ENCODE assay signal across 8 cellular contexts in the genomic region with DNA sequence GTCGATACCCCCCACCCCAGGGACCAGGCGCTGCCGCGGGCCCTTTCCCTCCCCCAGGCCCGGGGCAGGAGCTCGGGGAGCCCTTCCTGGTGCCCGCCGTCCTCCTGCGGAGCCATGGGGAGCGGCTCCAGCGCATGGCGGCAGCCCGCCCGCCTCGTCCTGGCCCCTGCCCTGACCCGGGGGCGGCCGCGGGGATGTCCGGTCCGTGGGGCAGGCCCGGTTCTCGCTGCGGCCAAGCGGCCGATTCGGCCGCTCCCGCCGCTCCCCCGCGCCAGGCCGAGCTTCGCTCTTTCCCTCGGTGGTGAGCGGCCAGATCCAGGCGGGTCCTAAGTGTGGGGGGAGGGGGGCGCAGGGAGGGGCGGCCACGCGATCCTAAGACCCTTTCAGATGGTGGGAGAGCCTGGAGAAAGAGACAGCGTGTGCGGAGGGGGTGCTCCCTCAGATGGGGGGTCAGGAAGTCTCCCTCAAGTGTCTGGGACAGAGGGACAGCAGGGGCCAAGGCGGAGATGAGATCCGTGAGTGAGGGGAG. TPM values are rescaled to one million over a fixed set of nuclear protein-coding genes. Genes with fewer than 3 reads are reported as not detected.
DNase-seq lines count a peak whose midpoint lies in the region; ATAC-seq and TF ChIP-seq lines count a peak whose summit lies in the region.

No MANE protein-coding gene starts in this region.

- no peak for TF ChIP-seq CTCF in MCF 10A (IDR thresholded peaks at IDR 0.05; ENCODE audit: unreplicated experiment)
- TF ChIP-seq CTCF in liver (IDR thresholded peaks at IDR 0.05; ENCODE audit: low read depth, low read length, missing input control), result no peak
- TF ChIP-seq CTCF in tibial nerve (IDR thresholded peaks at IDR 0.05), result no peak

- peaks cover 21% of the 10 kb centered on the region for H3K36me3 Mint-ChIP-seq in MCF 10A (ENCODE audit: insufficient read depth, unreplicated experiment)

- peak overlapping the region; percentile 26 to 62 for H3K9ac ChIP-seq in liver (ENCODE audit: low read depth in 1 of 2, low read length in 2 of 2)

- under 1% methylated on average over 45 of the region's 45 CpGs for WGBS in liver
- 0 to 1% methylated on average over 11 to 28 of the region's 45 CpGs for WGBS in tibial nerve, 2 donors

- TF ChIP-seq RAD21 in liver (IDR thresholded peaks at IDR 0.05), result no peak

- no peak for DNase-seq in Right ventricle myocardium inferior (ENCODE audit: missing footprints)
- DNase-seq in cardiac septum (ENCODE audit: low spot score), result no peak
- no peak for DNase-seq in MCF 10A (ENCODE audit: unreplicated experiment)
- no peak for DNase-seq in tibial nerve (ENCODE audit: low spot score in 2 of 2)
- no peak for DNase-seq in HPDE6-E6E7 (ENCODE audit: extremely low spot score)
- DNase-seq in activated gamma-delta T cell treated with Interleukin-2 at 50 U/mL for 16 hours, result no peak
- DNase-seq in central memory CD4-positive, alpha-beta T cell, result no peak

- peaks cover 5% of the 10 kb centered on the region for H3K4me1 Mint-ChIP-seq in MCF 10A (ENCODE audit: insufficient read depth, unreplicated experiment)

- H3K36me3 ChIP-seq in liver (ENCODE audit: control insufficient read depth in 4 of 4, insufficient read depth in 3 of 4, low read depth in 1 of 4, low read length in 3 of 4), result peaks cover 0 to 4% (median 0%) of the 10 kb centered on the region in 4 donors
- H3K36me3 ChIP-seq in tibial nerve, result peaks cover 0 to 13% (median 0%) of the 10 kb centered on the region in 3 donors

- TF ChIP-seq EP300 in tibial nerve (IDR thresholded peaks at IDR 0.05), result no peak

- POLR2A ChIA-PET in MCF 10A (lab: Yijun Ruan, JAX), result interaction anchor here (0.7 to 3.8 kb wide), 5 partner anchors 12 to 966 kb away, joined by 3 to 30 read pairs (median 6); a partner anchor contains a TSS

- CTCF ChIA-PET in MCF 10A (lab: Yijun Ruan, JAX), result interaction anchor here (0.6 to 2.2 kb wide), 3 partner anchors 20 to 337 kb away, joined by 3 to 8 read pairs (median 3); no protein-coding TSS in a partner anchor

- H3K9me3 ChIP-seq in liver (ENCODE audit: control insufficient read depth in 4 of 4, low read length in 3 of 4), result no peaks in the 10 kb centered on the region
- H3K9me3 ChIP-seq in tibial nerve, result no peaks in the 10 kb centered on the region

- no peaks in the 10 kb centered on the region for H3K27me3 Mint-ChIP-seq in MCF 10A (ENCODE audit: insufficient read depth, unreplicated experiment)

- H3K27ac ChIP-seq in liver (ENCODE audit: low read depth in 1 of 2, low read length in 2 of 2), result peak overlapping the region; percentile 62 to 74
- peak overlapping the region in 3 of 4 donors; percentile 69 to 86 (median 81) for H3K27ac ChIP-seq in tibial nerve

- no peaks in the 10 kb centered on the region for H3K9me3 Mint-ChIP-seq in MCF 10A (ENCODE audit: unreplicated experiment)

- BruUV-seq in MCF 10A (replicated peaks; lab: Mats Ljungman, UMichigan), result no TSS peak

- peak overlapping the region; percentile 86 for H3K4me3 Mint-ChIP-seq in MCF 10A (ENCODE audit: unreplicated experiment)

- H3K27me3 ChIP-seq in liver (ENCODE audit: control insufficient read depth in 4 of 4, insufficient read depth in 4 of 4, low read length in 3 of 4), result no peaks in the 10 kb centered on the region
- H3K27me3 ChIP-seq in tibial nerve, result no peaks in the 10 kb centered on the region

- H3K4me3 ChIP-seq in liver (ENCODE audit: low read depth in 1 of 3, low read length in 3 of 3) (peak overlapping the region; percentile 85 to 95 (median 90)), tibial nerve (peak overlapping the region; percentile 60 to 89 (median 70))

- no peak overlapping the region for H3K27ac Mint-ChIP-seq in MCF 10A (ENCODE audit: low read depth, unreplicated experiment)

- H3K4me1 ChIP-seq in liver (ENCODE audit: control insufficient read depth in 4 of 4, insufficient read depth in 4 of 4, low read length in 3 of 4) (peaks cover 3 to 20% (median 10%) of the 10 kb centered on the region in 4 donors), tibial nerve (peaks cover 0 to 37% (median 13%) of the 10 kb centered on the region in 4 donors)

- peak; percentile 49 for ATAC-seq in Right ventricle myocardium inferior

- intact Hi-C loops in Right ventricle myocardium inferior (cut with DNase I), result no loop called here
- intact Hi-C loops in cardiac septum (cut with DNase I), result no loop called here
- intact Hi-C loops in MCF 10A (cut with micrococcal nuclease), result no loop called here

- TF ChIP-seq POLR2A in tibial nerve (IDR thresholded peaks at IDR 0.05), result no peak

TF ChIP-seq in liver, 16 proteins besides CTCF, POLR2A, EP300 and RAD21:
- TF ChIP-seq FOXA2 (IDR thresholded peaks at IDR 0.05) (no peak), YY1 (IDR thresholded peaks at IDR 0.05) (no peak), NR2F2 (IDR thresholded peaks at IDR 0.05) (no peak), EGR1 (IDR thresholded peaks at IDR 0.05; ENCODE audit: low read depth in 2 of 2) (no peak), FOXA1 (IDR thresholded peaks at IDR 0.05) (no peak), GABPA (IDR thresholded peaks at IDR 0.05 in 1 of 2, conservative IDR thresholded peaks at IDR 0.05 in 1 of 2) (no peak), JUND (IDR thresholded peaks at IDR 0.05) (no peak), RXRA (IDR thresholded peaks at IDR 0.05) (no peak), HNF4A (conservative IDR thresholded peaks at IDR 0.05) (no peak), HNF4G (IDR thresholded peaks at IDR 0.05) (no peak), TAF1 (conservative IDR thresholded peaks at IDR 0.05) (no peak), SP1 (IDR thresholded peaks at IDR 0.05) (no peak)
- TF ChIP-seq, protein P1, sequence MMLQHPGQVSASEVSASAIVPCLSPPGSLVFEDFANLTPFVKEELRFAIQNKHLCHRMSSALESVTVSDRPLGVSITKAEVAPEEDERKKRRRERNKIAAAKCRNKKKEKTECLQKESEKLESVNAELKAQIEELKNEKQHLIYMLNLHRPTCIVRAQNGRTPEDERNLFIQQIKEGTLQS (IDR thresholded peaks at IDR 0.05), result no peak
- TF ChIP-seq, protein P2, sequence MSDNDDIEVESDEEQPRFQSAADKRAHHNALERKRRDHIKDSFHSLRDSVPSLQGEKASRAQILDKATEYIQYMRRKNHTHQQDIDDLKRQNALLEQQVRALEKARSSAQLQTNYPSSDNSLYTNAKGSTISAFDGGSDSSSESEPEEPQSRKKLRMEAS (IDR thresholded peaks at IDR 0.05), result no peak
- TF ChIP-seq, protein P3, sequence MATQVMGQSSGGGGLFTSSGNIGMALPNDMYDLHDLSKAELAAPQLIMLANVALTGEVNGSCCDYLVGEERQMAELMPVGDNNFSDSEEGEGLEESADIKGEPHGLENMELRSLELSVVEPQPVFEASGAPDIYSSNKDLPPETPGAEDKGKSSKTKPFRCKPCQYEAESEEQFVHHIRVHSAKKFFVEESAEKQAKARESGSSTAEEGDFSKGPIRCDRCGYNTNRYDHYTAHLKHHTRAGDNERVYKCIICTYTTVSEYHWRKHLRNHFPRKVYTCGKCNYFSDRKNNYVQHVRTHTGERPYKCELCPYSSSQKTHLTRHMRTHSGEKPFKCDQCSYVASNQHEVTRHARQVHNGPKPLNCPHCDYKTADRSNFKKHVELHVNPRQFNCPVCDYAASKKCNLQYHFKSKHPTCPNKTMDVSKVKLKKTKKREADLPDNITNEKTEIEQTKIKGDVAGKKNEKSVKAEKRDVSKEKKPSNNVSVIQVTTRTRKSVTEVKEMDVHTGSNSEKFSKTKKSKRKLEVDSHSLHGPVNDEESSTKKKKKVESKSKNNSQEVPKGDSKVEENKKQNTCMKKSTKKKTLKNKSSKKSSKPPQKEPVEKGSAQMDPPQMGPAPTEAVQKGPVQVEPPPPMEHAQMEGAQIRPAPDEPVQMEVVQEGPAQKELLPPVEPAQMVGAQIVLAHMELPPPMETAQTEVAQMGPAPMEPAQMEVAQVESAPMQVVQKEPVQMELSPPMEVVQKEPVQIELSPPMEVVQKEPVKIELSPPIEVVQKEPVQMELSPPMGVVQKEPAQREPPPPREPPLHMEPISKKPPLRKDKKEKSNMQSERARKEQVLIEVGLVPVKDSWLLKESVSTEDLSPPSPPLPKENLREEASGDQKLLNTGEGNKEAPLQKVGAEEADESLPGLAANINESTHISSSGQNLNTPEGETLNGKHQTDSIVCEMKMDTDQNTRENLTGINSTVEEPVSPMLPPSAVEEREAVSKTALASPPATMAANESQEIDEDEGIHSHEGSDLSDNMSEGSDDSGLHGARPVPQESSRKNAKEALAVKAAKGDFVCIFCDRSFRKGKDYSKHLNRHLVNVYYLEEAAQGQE (IDR thresholded peaks at IDR 0.05), result no peak
- TF ChIP-seq, protein P4, sequence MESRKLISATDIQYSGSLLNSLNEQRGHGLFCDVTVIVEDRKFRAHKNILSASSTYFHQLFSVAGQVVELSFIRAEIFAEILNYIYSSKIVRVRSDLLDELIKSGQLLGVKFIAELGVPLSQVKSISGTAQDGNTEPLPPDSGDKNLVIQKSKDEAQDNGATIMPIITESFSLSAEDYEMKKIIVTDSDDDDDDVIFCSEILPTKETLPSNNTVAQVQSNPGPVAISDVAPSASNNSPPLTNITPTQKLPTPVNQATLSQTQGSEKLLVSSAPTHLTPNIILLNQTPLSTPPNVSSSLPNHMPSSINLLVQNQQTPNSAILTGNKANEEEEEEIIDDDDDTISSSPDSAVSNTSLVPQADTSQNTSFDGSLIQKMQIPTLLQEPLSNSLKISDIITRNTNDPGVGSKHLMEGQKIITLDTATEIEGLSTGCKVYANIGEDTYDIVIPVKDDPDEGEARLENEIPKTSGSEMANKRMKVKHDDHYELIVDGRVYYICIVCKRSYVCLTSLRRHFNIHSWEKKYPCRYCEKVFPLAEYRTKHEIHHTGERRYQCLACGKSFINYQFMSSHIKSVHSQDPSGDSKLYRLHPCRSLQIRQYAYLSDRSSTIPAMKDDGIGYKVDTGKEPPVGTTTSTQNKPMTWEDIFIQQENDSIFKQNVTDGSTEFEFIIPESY (IDR thresholded peaks at IDR 0.05), result no peak

RNA-seq across cellular contexts. Expression of a gene that starts 1.3 kb away (rescaled TPM):
- 8.7 TPM for total RNA-seq in Right ventricle myocardium inferior
- total RNA-seq in cardiac septum, result 10.9 TPM
- total RNA-seq in MCF 10A (2022), result 6.6 and 9.5 TPM in 2 replicates
- 10 to 100 TPM in 1 of 2 donors, 1 to 10 TPM in 1; 5.3 to 25.8 TPM for total RNA-seq in liver
- 10 to 100 TPM; 11.2 to 23.8 TPM for polyA plus RNA-seq in liver
- 100 to 1,000 TPM in 1 of 4 donors, 10 to 100 TPM in 3; 45.8 to 101 (median 53.6) TPM for total RNA-seq in tibial nerve

RNA-seq across cellular contexts. Expression of a gene that starts 12.2 kb away (rescaled TPM):
- 42.1 TPM for total RNA-seq in Right ventricle myocardium inferior
- 35.5 TPM for total RNA-seq in cardiac septum
- total RNA-seq in MCF 10A (2022), result 43.9 and 47.3 TPM in 2 replicates
- 10 to 100 TPM; 21.2 to 28.3 TPM for total RNA-seq in liver
- 10 to 100 TPM; 46.2 to 56.0 TPM for polyA plus RNA-seq in liver
- 10 to 100 TPM; 57.1 to 88.5 (median 66.2) TPM for total RNA-seq in tibial nerve

RNA-seq across cellular contexts. Expression of a gene that starts 20.3 kb away (rescaled TPM):
- total RNA-seq in Right ventricle myocardium inferior, result 89.2 TPM
- 153 TPM for total RNA-seq in cardiac septum
- total RNA-seq in MCF 10A (2022), result 163 and 165 TPM in 2 replicates
- 100 to 1,000 TPM in 1 of 2 donors, 10 to 100 TPM in 1; 61.8 to 143 TPM for total RNA-seq in liver
- polyA plus RNA-seq in liver, result 10 to 100 TPM; 44.3 to 57.3 TPM
- total RNA-seq in tibial nerve, result 100 to 1,000 TPM; 319 to 781 (median 366) TPM
